Comparison of ENCODE assay signal across 10 cellular contexts in the genomic region with DNA sequence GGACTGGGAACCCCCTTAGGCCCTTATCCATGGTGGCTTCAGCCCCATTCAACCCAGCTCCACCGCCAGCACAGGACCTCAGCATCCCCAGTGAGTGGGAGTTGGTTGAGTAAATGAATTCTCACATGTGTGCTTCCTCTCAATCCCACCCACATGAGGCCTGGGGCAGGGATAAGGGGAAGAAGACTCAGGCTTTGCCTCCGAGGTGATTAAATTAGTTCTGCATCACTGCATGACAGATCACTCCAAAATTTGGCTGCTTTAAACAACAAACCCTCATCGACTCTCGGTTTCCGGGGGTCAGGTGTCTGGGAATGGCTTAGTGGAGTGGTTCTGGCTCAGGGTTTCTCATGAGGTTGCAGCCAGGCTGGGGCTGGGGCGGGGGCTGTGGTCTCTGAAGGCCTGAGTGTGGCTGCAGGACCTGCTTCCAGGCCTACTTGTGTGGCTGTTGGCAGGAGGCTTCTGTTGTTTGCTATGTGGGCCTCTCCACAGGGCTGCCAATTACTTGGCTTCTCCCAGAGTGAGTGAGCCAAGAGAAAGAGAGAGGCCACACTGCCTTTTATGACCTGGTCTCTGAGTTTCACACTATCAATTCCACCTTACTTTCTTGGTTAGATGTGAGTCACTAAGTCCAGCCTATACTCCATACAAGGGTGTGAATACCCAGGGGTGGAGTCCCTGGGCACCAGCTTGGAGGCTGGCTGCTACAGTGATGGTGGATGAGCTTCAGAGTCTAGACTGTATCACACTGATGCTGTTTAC.
A peak's percentile ranks its signal among the peaks of the same experiment; 100 is the strongest.
DNase-seq lines count a peak whose midpoint lies in the region; ATAC-seq and TF ChIP-seq lines count a peak whose summit lies in the region.
"Had no signal": no experiment of that assay in that cellular context is flagged by ENCODE, and none has a peak within 500 bp of the region (broad histone marks: within the 10 kb centered on the region; RNA-seq: fewer than 3 reads in every experiment).

No MANE protein-coding gene starts in this region.

- no peaks in the 10 kb centered on the region for H3K9me3 ChIP-seq in HEK293 (ENCODE audit: control insufficient read depth, insufficient read depth, low read depth, low read length)
- no peaks in the 10 kb centered on the region for H3K9me3 ChIP-seq in muscle layer of duodenum (ENCODE audit: control insufficient read depth in 1 of 2, low read length in 2 of 2)

- POLR2A ChIA-PET in HEK293 (lab: Yijun Ruan, JAX) = no interaction called here

- peak; percentile 34 for DNase-seq in COLO829 (ENCODE audit: low spot score)
- DNase-seq in astrocyte of the hippocampus (ENCODE audit: low read depth, low spot score) = peak; percentile 71
- no peak for DNase-seq in HCEC 1CT
- no peak for DNase-seq in NCI-H748 (lab: John Stamatoyannopoulos, UW; ENCODE audit: unreplicated experiment)
- DNase-seq: mesendoderm had no signal

- ATAC-seq in HG02623 (IDR thresholded peaks at IDR 0.05; ENCODE audit: unreplicated experiment) (no peak), HG02938 (IDR thresholded peaks at IDR 0.05; ENCODE audit: unreplicated experiment) (no peak)

- H3K36me3 ChIP-seq in HEK293 (ENCODE audit: control insufficient read depth in 2 of 2, insufficient read depth in 1 of 2, low read length in 2 of 2) = no peaks in the 10 kb centered on the region
- H3K36me3 ChIP-seq in muscle layer of duodenum (ENCODE audit: control insufficient read depth in 1 of 2, insufficient read depth in 2 of 2, low read length in 2 of 2) = no peaks in the 10 kb centered on the region

- CTCF ChIA-PET in HEK293 (lab: Yijun Ruan, JAX) = interaction anchor here (0.6 kb wide), 1 partner anchor 69 kb away, joined by 3 read pairs; no protein-coding TSS in a partner anchor

- H3K4me3 ChIP-seq in HEK293 (ENCODE audit: low read depth, low read length) (no peak overlapping the region), muscle layer of duodenum (ENCODE audit: low read depth in 1 of 2, low read length in 2 of 2) (no peak overlapping the region)

- H3K4me1 ChIP-seq in HEK293 (ENCODE audit: control insufficient read depth, insufficient read depth, low read length) (no peaks in the 10 kb centered on the region), muscle layer of duodenum (ENCODE audit: control insufficient read depth in 1 of 2, insufficient read depth in 2 of 2, low read length in 2 of 2) (no peaks in the 10 kb centered on the region)

- H3K27me3 ChIP-seq in muscle layer of duodenum (ENCODE audit: low read depth, low read length) = no peaks in the 10 kb centered on the region

- no peak overlapping the region; the same call in 1 of the 2 replicates for H3K27ac ChIP-seq in HEK293 (ENCODE audit: extremely low read depth, low read depth, low read length)
- H3K27ac ChIP-seq in muscle layer of duodenum (ENCODE audit: low read length) = peak overlapping the region; percentile 39
- H3K27ac ChIP-seq: epithelial cell of prostate had no signal

- TF ChIP-seq CTCF in HEK293 (tag by site-specific recombination; IDR thresholded peaks at IDR 0.05) = no peak

TF ChIP-seq in HEK293, 187 proteins besides CTCF, POLR2A, EP300 and RAD21:
- TF ChIP-seq ZNF530 (tag by site-specific recombination; IDR thresholded peaks at IDR 0.05; ENCODE audit: low read depth) (no peak), EGR2 (tag by site-specific recombination; IDR thresholded peaks at IDR 0.05; ENCODE audit: low read depth) (peak; percentile 64), ZNF555 (tag by site-specific recombination; conservative IDR thresholded peaks at IDR 0.05) (no peak), ZFHX2 (tag by site-specific recombination; conservative IDR thresholded peaks at IDR 0.05) (peak; percentile 77)
- TF ChIP-seq, protein P1, sequence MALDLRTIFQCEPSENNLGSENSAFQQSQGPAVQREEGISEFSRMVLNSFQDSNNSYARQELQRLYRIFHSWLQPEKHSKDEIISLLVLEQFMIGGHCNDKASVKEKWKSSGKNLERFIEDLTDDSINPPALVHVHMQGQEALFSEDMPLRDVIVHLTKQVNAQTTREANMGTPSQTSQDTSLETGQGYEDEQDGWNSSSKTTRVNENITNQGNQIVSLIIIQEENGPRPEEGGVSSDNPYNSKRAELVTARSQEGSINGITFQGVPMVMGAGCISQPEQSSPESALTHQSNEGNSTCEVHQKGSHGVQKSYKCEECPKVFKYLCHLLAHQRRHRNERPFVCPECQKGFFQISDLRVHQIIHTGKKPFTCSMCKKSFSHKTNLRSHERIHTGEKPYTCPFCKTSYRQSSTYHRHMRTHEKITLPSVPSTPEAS (tag by site-specific recombination; IDR thresholded peaks at IDR 0.05) = no peak

Comparison
In these comparisons a context has a peak if more than half of its experiments do, and no peak if none do; other contexts are left out.
1. DNase-seq: peak in COLO829 (single experiment) and astrocyte of the hippocampus (single experiment); none in HCEC 1CT (single experiment) and NCI-H748 (single experiment).